ENCODE assay signal across 8 cellular contexts in genomic region chr7:115851291-115851690, GRCh38.
DNase-seq lines count a peak whose midpoint lies in the region; ATAC-seq and TF ChIP-seq lines count a peak whose summit lies in the region.

No MANE protein-coding gene starts in this region.

- no peak for ATAC-seq in GM18505 (IDR thresholded peaks at IDR 0.05; ENCODE audit: unreplicated experiment)

- DNase-seq in ELR (ENCODE audit: low read depth) (peak; percentile 72), LoVo (ENCODE audit: low spot score) (peak; percentile 49), SJCRH30 (peak; percentile 40 to 82), glomerular visceral epithelial cell (ENCODE audit: extremely low spot score) (peak; percentile 41), NOMO-1 treated with DMSO at 0.1 percent for 48 hours (lab: John Stamatoyannopoulos, UW; ENCODE audit: unreplicated experiment) (no peak)
- DNase-seq in activated CD4-positive, CD25-positive, alpha-beta regulatory T cell (lab: John Stamatoyannopoulos, UW), result no peak
- DNase-seq in activated CD4-positive, alpha-beta memory T cell treated with anti-CD3 and anti-CD28 coated beads, Interleukin-2, amount 10 ng/mL, durations not matched to agents 7 days and 5 days, result no peak

- H3K4me1 Mint-ChIP-seq in activated CD4-positive, alpha-beta memory T cell treated with anti-CD3 and anti-CD28 coated beads, Interleukin-2, amount 10 ng/mL, durations not matched to agents 7 days and 5 days, result no peaks in the 10 kb centered on the region

- H3K9me3 ChIP-seq in SJCRH30 (replicated peaks), result no peaks in the 10 kb centered on the region

- no peaks in the 10 kb centered on the region for H3K4me1 ChIP-seq in SJCRH30

- peaks cover 3% of the 10 kb centered on the region for H3K27me3 Mint-ChIP-seq in activated CD4-positive, alpha-beta memory T cell treated with anti-CD3 and anti-CD28 coated beads, Interleukin-2, amount 10 ng/mL, durations not matched to agents 7 days and 5 days

- H3K36me3 ChIP-seq in SJCRH30, result no peaks in the 10 kb centered on the region

- H3K27me3 ChIP-seq in SJCRH30, result no peaks in the 10 kb centered on the region

- H3K4me3 Mint-ChIP-seq in activated CD4-positive, alpha-beta memory T cell treated with anti-CD3 and anti-CD28 coated beads, Interleukin-2, amount 10 ng/mL, durations not matched to agents 7 days and 5 days, result no peak overlapping the region

- no peak for TF ChIP-seq POLR2A in GM18505 (IDR thresholded peaks at IDR 0.05; ENCODE audit: borderline replicate concordance, extremely low read depth, insufficient read depth, insufficient read length)

- H3K9me3 Mint-ChIP-seq in activated CD4-positive, alpha-beta memory T cell treated with anti-CD3 and anti-CD28 coated beads, Interleukin-2, amount 10 ng/mL, durations not matched to agents 7 days and 5 days, result no peaks in the 10 kb centered on the region

- H3K27ac Mint-ChIP-seq in activated CD4-positive, alpha-beta memory T cell treated with anti-CD3 and anti-CD28 coated beads, Interleukin-2, amount 10 ng/mL, durations not matched to agents 7 days and 5 days, result no peak overlapping the region

- H3K36me3 Mint-ChIP-seq in activated CD4-positive, alpha-beta memory T cell treated with anti-CD3 and anti-CD28 coated beads, Interleukin-2, amount 10 ng/mL, durations not matched to agents 7 days and 5 days (ENCODE audit: low read depth), result no peaks in the 10 kb centered on the region

- POLR2A ChIA-PET in activated CD4-positive, alpha-beta memory T cell treated with anti-CD3 and anti-CD28 coated beads, Interleukin-2, amount 10 ng/mL, durations not matched to agents 7 days and 5 days (lab: Charles Lee), result no interaction called here

- H3K4me3 ChIP-seq in SJCRH30, result no peak overlapping the region

- H3K27ac ChIP-seq in SJCRH30, result no peak overlapping the region

- CTCF ChIA-PET in activated CD4-positive, alpha-beta memory T cell treated with anti-CD3 and anti-CD28 coated beads, Interleukin-2, amount 10 ng/mL, durations not matched to agents 7 days and 5 days (lab: Charles Lee), result interaction anchor here (0.9 to 1.0 kb wide), 2 partner anchors 9 to 56 kb away, joined by 3 to 4 read pairs; no protein-coding TSS in a partner anchor

Comparison
In these comparisons a context has a peak if more than half of its experiments do, and no peak if none do; other contexts are left out.
1. DNase-seq: peak in ELR (single experiment), LoVo (single experiment), SJCRH30 (2 of 2) and glomerular visceral epithelial cell (single experiment); none in NOMO-1 treated with DMSO at 0.1 percent for 48 hours (single experiment), activated CD4-positive, CD25-positive, alpha-beta regulatory T cell (0 of 4) and activated CD4-positive, alpha-beta memory T cell treated with anti-CD3 and anti-CD28 coated beads, Interleukin-2, amount 10 ng/mL, durations not matched to agents 7 days and 5 days (single experiment).